In the genomic region with DNA sequence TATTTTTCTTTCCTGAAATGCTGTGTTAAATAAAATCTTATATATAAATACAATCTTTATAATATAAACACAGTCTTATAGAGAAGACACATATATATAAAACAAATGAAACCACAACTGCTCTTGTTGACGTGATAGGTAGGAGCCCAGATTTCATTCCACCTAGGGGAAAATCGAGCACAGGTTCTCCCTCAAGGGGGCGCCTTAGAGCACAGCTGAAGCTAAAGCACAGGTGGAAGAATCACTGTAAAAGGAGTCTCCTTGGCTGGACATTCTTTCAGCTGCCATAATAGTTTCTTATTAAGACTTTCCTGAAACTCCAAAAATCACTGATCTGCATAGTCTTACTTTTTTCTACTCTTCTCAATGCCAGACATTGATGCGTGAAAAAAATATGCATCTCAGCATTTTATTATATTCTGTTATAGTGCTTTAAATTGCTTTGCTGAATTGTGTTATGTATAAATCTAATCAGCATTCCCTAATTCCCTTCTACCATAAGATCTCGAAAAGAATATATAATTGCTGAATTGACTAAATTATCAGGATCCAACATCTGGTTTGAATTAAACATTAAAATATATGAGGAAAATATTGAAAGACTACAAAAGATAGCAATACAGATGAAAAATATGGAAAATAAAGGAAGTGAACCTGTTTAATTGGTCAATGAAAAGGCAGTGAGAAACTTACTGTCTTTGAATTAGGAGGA, we compare ENCODE assay signal across 9 cellular contexts. TPM values are rescaled to one million over a fixed set of nuclear protein-coding genes. Genes with fewer than 3 reads are reported as not detected.
DNase-seq lines count a peak whose midpoint lies in the region; ATAC-seq, FAIRE-seq and TF ChIP-seq lines count a peak whose summit lies in the region.
"Had no signal": no experiment of that assay in that cellular context is flagged by ENCODE, and none has a peak within 500 bp of the region (broad histone marks: within the 10 kb centered on the region; RNA-seq: fewer than 3 reads in every experiment).

No MANE protein-coding gene starts in this region.

- no peak for TF ChIP-seq RAD21 in HepG2 (CRISPR knock-in tag; IDR thresholded peaks at IDR 0.05)

- no peak for FAIRE-seq in HepG2 (lab: Jason Lieb, UNC)
- FAIRE-seq in frontal cortex (lab: Jason Lieb, UNC), result no peak

- DNase-seq in NCI-H82 (lab: John Stamatoyannopoulos, UW), result peak; percentile 35
- DNase-seq in NCI-H82 treated with DMSO at 0.1 percent for 48 hours (lab: John Stamatoyannopoulos, UW; ENCODE audit: unreplicated experiment), result no peak
- DNase-seq in Kasumi-1 (lab: John Stamatoyannopoulos, UW), result peak; percentile 17 to 20
- DNase-seq in activated naive CD8-positive, alpha-beta T cell treated with anti-CD3 and anti-CD28 coated beads, Interleukin-2, amount 50 U/mL, for 24 hours, result peak; percentile 26
- peak; percentile 10 for DNase-seq in HepG2 (ENCODE audit: low spot score)
- DNase-seq in frontal cortex (ENCODE audit: low spot score in 2 of 2), result no peak
- no peak for DNase-seq in gastrocnemius medialis

- H3K27ac ChIP-seq in HepG2 (ENCODE audit: extremely low read length, insufficient read depth, low read length) (no peak overlapping the region), gastrocnemius medialis (no peak overlapping the region)

- TF ChIP-seq POLR2A in HepG2 (IDR thresholded peaks at IDR 0.05; ENCODE audit: insufficient read depth in 1 of 2, low read depth in 2 of 2, low read length in 2 of 2) (no peak), gastrocnemius medialis (IDR thresholded peaks at IDR 0.05) (no peak)

- H3K4me1 Mint-ChIP-seq in activated naive CD8-positive, alpha-beta T cell treated with anti-CD3 and anti-CD28 coated beads, Interleukin-2, amount 50 U/mL, for 24 hours, result no peaks in the 10 kb centered on the region

- BruUV-seq in HepG2 (replicated peaks; lab: Mats Ljungman, UMichigan), result no TSS peak

- no peaks in the 10 kb centered on the region for H4K20me1 ChIP-seq in HepG2 (ENCODE audit: insufficient read depth, low read length)

- CTCF ChIA-PET in HepG2 (lab: Yijun Ruan, JAX; ENCODE audit: low intra/inter-chr PET ratio, low total read pairs), result no interaction called here

- no peaks in the 10 kb centered on the region for H3K9me3 Mint-ChIP-seq in activated naive CD8-positive, alpha-beta T cell treated with anti-CD3 and anti-CD28 coated beads, Interleukin-2, amount 50 U/mL, for 24 hours

- H3K79me2 ChIP-seq in HepG2 (ENCODE audit: insufficient read depth, low read length), result no peaks in the 10 kb centered on the region

- ATAC-seq in activated naive CD8-positive, alpha-beta T cell treated with anti-CD3 and anti-CD28 coated beads, Interleukin-2, amount 50 U/mL, for 24 hours, result no peak
- ATAC-seq in HepG2 (no peak), GM19324 (IDR thresholded peaks at IDR 0.05; ENCODE audit: low FRiP score, unreplicated experiment) (no peak), gastrocnemius medialis (no peak)

- TF ChIP-seq CTCF in HepG2 (CRISPR knock-in tag; IDR thresholded peaks at IDR 0.05) (peak; percentile 56), gastrocnemius medialis (IDR thresholded peaks at IDR 0.05 in 4 of 5, conservative IDR thresholded peaks at IDR 0.05 in 1 of 5) (peak in 2 of 5 experiments; percentile 20 to 32)

- no peaks in the 10 kb centered on the region for H3K4me1 ChIP-seq in HepG2 (ENCODE audit: insufficient read depth, low read length)
- no peaks in the 10 kb centered on the region for H3K4me1 ChIP-seq in gastrocnemius medialis

- H3K27ac Mint-ChIP-seq in activated naive CD8-positive, alpha-beta T cell treated with anti-CD3 and anti-CD28 coated beads, Interleukin-2, amount 50 U/mL, for 24 hours, result no peak overlapping the region

- TF ChIP-seq EP300 in HepG2 (IDR thresholded peaks at IDR 0.05; ENCODE audit: low read depth in 2 of 2, low read length in 2 of 2), result no peak
- no peak for TF ChIP-seq EP300 in HepG2 (CRISPR knock-in tag; IDR thresholded peaks at IDR 0.05; ENCODE audit: borderline replicate concordance)

- H3K4me3 ChIP-seq in HepG2 (replicated peaks in 1 of 3; ENCODE audit: insufficient read depth in 1 of 3, low read depth in 2 of 3, low read length in 3 of 3), result no peak overlapping the region
- H3K4me3 ChIP-seq in gastrocnemius medialis, result no peak overlapping the region

- H3K4me3 Mint-ChIP-seq in activated naive CD8-positive, alpha-beta T cell treated with anti-CD3 and anti-CD28 coated beads, Interleukin-2, amount 50 U/mL, for 24 hours, result no peak overlapping the region

- in situ Hi-C loops in HepG2 (cut with HindIII; ENCODE audit: extremely low pct_ligation_motif_present, low pct_unique_long_range_greater_than_20kb) (no loop called here), gastrocnemius medialis (cut with MboI; ENCODE audit: low sequenced_read_pairs in 4 of 4) (no loop called here)

- H3K36me3 Mint-ChIP-seq in activated naive CD8-positive, alpha-beta T cell treated with anti-CD3 and anti-CD28 coated beads, Interleukin-2, amount 50 U/mL, for 24 hours (ENCODE audit: low read depth), result no peaks in the 10 kb centered on the region

- no peak overlapping the region for H3K9ac ChIP-seq in HepG2 (ENCODE audit: insufficient read depth, low read depth, low read length)

- no peak overlapping the region for H2AFZ ChIP-seq in HepG2 (ENCODE audit: low read length)

- no peaks in the 10 kb centered on the region for H3K27me3 Mint-ChIP-seq in activated naive CD8-positive, alpha-beta T cell treated with anti-CD3 and anti-CD28 coated beads, Interleukin-2, amount 50 U/mL, for 24 hours

- no peaks in the 10 kb centered on the region for H3K36me3 ChIP-seq in HepG2 (replicated peaks in 1 of 2; ENCODE audit: control insufficient read depth in 1 of 2, insufficient read depth in 2 of 2, low read length in 2 of 2)
- H3K36me3 ChIP-seq in gastrocnemius medialis, result no peaks in the 10 kb centered on the region

- H3K9me3 ChIP-seq in HepG2 (ENCODE audit: low read length), result no peaks in the 10 kb centered on the region
- no peaks in the 10 kb centered on the region for H3K9me3 ChIP-seq in gastrocnemius medialis

- POLR2A ChIA-PET in HepG2 (lab: Yijun Ruan, JAX), result no interaction called here

- H3K27me3 ChIP-seq in HepG2 (ENCODE audit: control insufficient read depth in 1 of 2, insufficient read depth in 2 of 2, low read length in 2 of 2) (no peaks in the 10 kb centered on the region), gastrocnemius medialis (no peaks in the 10 kb centered on the region)

- WGBS in HepG2 (ENCODE audit: low lambda C conversion rate), result 8% methylated on average over 5 of the region's 5 CpGs

- H3K4me2 ChIP-seq in HepG2 (ENCODE audit: low read depth, low read length), result no peak overlapping the region

- intact Hi-C loops in HepG2 (cut with micrococcal nuclease; ENCODE audit: unreplicated experiment), result loop anchor here (2.0 kb wide), 1 partner anchor 129 kb away; no protein-coding TSS in a partner anchor
- intact Hi-C loops in gastrocnemius medialis (cut with DNase I; ENCODE audit: low total_unique reads), result loop anchor here (2.0 kb wide), 1 partner anchor 129 kb away; no protein-coding TSS in a partner anchor

TF ChIP-seq in HepG2, 621 proteins besides CTCF, POLR2A, EP300 and RAD21 (continues in another document):
- TF ChIP-seq ZSCAN9 (CRISPR knock-in tag; IDR thresholded peaks at IDR 0.05; ENCODE audit: borderline replicate concordance) (no peak), STAT5B (CRISPR knock-in tag; IDR thresholded peaks at IDR 0.05) (no peak), ZNF232 (CRISPR knock-in tag; IDR thresholded peaks at IDR 0.05; ENCODE audit: borderline replicate concordance) (no peak), ZSCAN21 (CRISPR knock-in tag; IDR thresholded peaks at IDR 0.05; ENCODE audit: borderline replicate concordance) (no peak), SMC3 (IDR thresholded peaks at IDR 0.05; ENCODE audit: low read length) (peak; percentile 23; the same call in 1 of the 2 replicates), RARG (CRISPR knock-in tag; IDR thresholded peaks at IDR 0.05; ENCODE audit: low read depth) (no peak), TBL1XR1 (IDR thresholded peaks at IDR 0.05; ENCODE audit: borderline replicate concordance, low read length, partially characterized antibody) (no peak), U2AF2 (IDR thresholded peaks at IDR 0.05; ENCODE audit: low read depth, low read length) (no peak)

RNA-seq across cellular contexts. Expression of a gene that starts 25.5 kb away (rescaled TPM):
- total RNA-seq in HepG2 (2016; rRNA removed; fragmentation: Illumina TruSeq; extraction: Trizol), result not detected in 2 replicates
- total RNA-seq in HepG2 (2016; cell fraction: cytosol; rRNA removed; fragmentation: Illumina TruSeq; extraction: Trizol; ENCODE audit: low read depth), result not detected in 2 replicates
- total RNA-seq in HepG2 (2016; cell fraction: insoluble cytoplasmic fraction; rRNA removed; fragmentation: Illumina TruSeq; extraction: Trizol), result not detected in 2 replicates
- not detected in 2 replicates for total RNA-seq in HepG2 (2016; cell fraction: membrane; rRNA removed; fragmentation: Illumina TruSeq; extraction: Trizol)
- total RNA-seq in HepG2 (2016; cell fraction: nucleus; rRNA removed; fragmentation: Illumina TruSeq; extraction: Trizol), result not detected in 2 replicates
- polyA plus RNA-seq in HepG2 (2011; rRNA removed), result not detected in 2 replicates
- not detected in 2 replicates for polyA plus RNA-seq in HepG2 (2011; cell fraction: cytosol; rRNA removed)
- not detected in 2 replicates for polyA plus RNA-seq in HepG2 (2011; cell fraction: nucleus; rRNA removed)
- not detected in 2 replicates for polyA plus RNA-seq in HepG2 (2012)
- polyA plus RNA-seq in HepG2 (2016; cell fraction: cytosol; fragmentation: Illumina TruSeq; extraction: Trizol; ENCODE audit: low read depth), result not detected in 2 replicates
- polyA plus RNA-seq in HepG2 (2016; cell fraction: insoluble cytoplasmic fraction; fragmentation: Illumina TruSeq; extraction: Trizol; ENCODE audit: low read depth), result not detected in 2 replicates
- not detected in 2 replicates for polyA plus RNA-seq in HepG2 (2016; cell fraction: membrane; fragmentation: Illumina TruSeq; extraction: Trizol; ENCODE audit: low read depth)
- polyA plus RNA-seq in HepG2 (2016; cell fraction: nucleus; fragmentation: Illumina TruSeq; extraction: Trizol; ENCODE audit: insufficient read depth, low read depth), result not detected in 2 replicates
- not detected in 2 replicates for polyA minus RNA-seq in HepG2 (2011; rRNA and poly(A)+ RNA removed; ENCODE audit: low replicate concordance)
- not detected in 2 replicates for polyA minus RNA-seq in HepG2 (2011; cell fraction: cytosol; rRNA and poly(A)+ RNA removed)
- not detected in 2 replicates for polyA minus RNA-seq in HepG2 (2011; cell fraction: nucleus; rRNA and poly(A)+ RNA removed)
- 33.0 TPM for total RNA-seq in frontal cortex
- not detected for total RNA-seq in gastrocnemius medialis
- total RNA-seq: pulmonary artery endothelial cell had no signal

Comparison
In these comparisons a context has a peak if more than half of its experiments do, and no peak if none do; other contexts are left out.
1. DNase-seq: peak in NCI-H82 (single experiment), Kasumi-1 (2 of 2), activated naive CD8-positive, alpha-beta T cell treated with anti-CD3 and anti-CD28 coated beads, Interleukin-2, amount 50 U/mL, for 24 hours (single experiment) and HepG2 (single experiment); none in NCI-H82 treated with DMSO at 0.1 percent for 48 hours (single experiment), frontal cortex (0 of 2) and gastrocnemius medialis (0 of 2).
2. RNA of a gene that starts 25.5 kb away (total RNA-seq): 33.0 TPM in frontal cortex (single experiment); not detected in HepG2 and not detected in gastrocnemius medialis; every median in the first group is over 10 times any median in the second.